2 cellular contexts compared by ENCODE assay signal in the genomic region with DNA sequence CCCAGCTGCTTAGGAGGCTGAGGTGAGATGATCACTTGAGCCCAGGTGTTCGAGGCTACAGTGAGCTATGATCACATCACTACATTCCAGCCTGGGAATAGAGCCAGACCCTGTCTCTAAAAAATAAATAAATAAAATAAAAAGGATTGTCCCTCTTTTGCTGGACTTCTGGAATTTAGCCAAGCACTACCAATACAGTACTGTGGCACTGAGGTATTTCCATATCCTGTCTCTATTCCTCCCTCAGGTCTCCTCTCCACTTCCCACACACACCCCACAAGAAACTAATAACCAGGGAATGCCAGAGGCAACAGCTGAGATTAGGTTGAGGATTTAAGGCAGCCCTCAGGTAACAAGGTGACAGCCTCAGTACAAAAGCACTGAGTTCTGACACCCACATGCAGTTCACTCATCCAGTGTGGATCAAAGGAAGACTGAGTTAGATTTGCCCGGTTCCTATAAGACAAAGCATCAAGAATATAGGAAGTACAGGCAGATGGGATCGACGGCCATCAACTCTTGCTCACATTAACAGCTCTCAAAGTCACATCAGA.
TF ChIP-seq lines count a peak whose summit lies in the region.

No MANE protein-coding gene starts in this region.

TF ChIP-seq in HepG2, 621 proteins besides CTCF, POLR2A, EP300 and RAD21:
- TF ChIP-seq ZNF766 (CRISPR knock-in tag; IDR thresholded peaks at IDR 0.05; ENCODE audit: borderline replicate concordance) (no peak), IKZF4 (CRISPR knock-in tag; IDR thresholded peaks at IDR 0.05; ENCODE audit: borderline replicate concordance, low read depth, not compliant biosample characterization) (no peak), FOXM1 (CRISPR knock-in tag; IDR thresholded peaks at IDR 0.05) (no peak), KMT2A (CRISPR knock-in tag; IDR thresholded peaks at IDR 0.05) (no peak), KDM4B (CRISPR knock-in tag; IDR thresholded peaks at IDR 0.05) (no peak), ZNF180 (CRISPR knock-in tag; IDR thresholded peaks at IDR 0.05; ENCODE audit: borderline replicate concordance, low read depth) (no peak), HNF4A (CRISPR knock-in tag; IDR thresholded peaks at IDR 0.05) (no peak), RCOR2 (CRISPR knock-in tag; IDR thresholded peaks at IDR 0.05) (no peak), HDAC2 (CRISPR knock-in tag; IDR thresholded peaks at IDR 0.05) (no peak), SNAPC2 (CRISPR knock-in tag; IDR thresholded peaks at IDR 0.05) (no peak), ZNF607 (CRISPR knock-in tag; IDR thresholded peaks at IDR 0.05; ENCODE audit: borderline replicate concordance) (no peak), AGO1 (IDR thresholded peaks at IDR 0.05; ENCODE audit: low read depth, low read length, poor library complexity, severe bottlenecking) (no peak), SRF (IDR thresholded peaks at IDR 0.05; ENCODE audit: low read depth, low read length) (no peak), CHCHD3 (CRISPR knock-in tag; IDR thresholded peaks at IDR 0.05) (no peak)
- TF ChIP-seq, protein P1, sequence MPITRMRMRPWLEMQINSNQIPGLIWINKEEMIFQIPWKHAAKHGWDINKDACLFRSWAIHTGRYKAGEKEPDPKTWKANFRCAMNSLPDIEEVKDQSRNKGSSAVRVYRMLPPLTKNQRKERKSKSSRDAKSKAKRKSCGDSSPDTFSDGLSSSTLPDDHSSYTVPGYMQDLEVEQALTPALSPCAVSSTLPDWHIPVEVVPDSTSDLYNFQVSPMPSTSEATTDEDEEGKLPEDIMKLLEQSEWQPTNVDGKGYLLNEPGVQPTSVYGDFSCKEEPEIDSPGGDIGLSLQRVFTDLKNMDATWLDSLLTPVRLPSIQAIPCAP (CRISPR knock-in tag; IDR thresholded peaks at IDR 0.05; ENCODE audit: low read depth) = no peak
- TF ChIP-seq, protein P2, sequence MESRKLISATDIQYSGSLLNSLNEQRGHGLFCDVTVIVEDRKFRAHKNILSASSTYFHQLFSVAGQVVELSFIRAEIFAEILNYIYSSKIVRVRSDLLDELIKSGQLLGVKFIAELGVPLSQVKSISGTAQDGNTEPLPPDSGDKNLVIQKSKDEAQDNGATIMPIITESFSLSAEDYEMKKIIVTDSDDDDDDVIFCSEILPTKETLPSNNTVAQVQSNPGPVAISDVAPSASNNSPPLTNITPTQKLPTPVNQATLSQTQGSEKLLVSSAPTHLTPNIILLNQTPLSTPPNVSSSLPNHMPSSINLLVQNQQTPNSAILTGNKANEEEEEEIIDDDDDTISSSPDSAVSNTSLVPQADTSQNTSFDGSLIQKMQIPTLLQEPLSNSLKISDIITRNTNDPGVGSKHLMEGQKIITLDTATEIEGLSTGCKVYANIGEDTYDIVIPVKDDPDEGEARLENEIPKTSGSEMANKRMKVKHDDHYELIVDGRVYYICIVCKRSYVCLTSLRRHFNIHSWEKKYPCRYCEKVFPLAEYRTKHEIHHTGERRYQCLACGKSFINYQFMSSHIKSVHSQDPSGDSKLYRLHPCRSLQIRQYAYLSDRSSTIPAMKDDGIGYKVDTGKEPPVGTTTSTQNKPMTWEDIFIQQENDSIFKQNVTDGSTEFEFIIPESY (CRISPR knock-in tag; IDR thresholded peaks at IDR 0.05) = no peak
- TF ChIP-seq, protein P3, sequence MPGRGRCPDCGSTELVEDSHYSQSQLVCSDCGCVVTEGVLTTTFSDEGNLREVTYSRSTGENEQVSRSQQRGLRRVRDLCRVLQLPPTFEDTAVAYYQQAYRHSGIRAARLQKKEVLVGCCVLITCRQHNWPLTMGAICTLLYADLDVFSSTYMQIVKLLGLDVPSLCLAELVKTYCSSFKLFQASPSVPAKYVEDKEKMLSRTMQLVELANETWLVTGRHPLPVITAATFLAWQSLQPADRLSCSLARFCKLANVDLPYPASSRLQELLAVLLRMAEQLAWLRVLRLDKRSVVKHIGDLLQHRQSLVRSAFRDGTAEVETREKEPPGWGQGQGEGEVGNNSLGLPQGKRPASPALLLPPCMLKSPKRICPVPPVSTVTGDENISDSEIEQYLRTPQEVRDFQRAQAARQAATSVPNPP (CRISPR knock-in tag; IDR thresholded peaks at IDR 0.05) = no peak
- TF ChIP-seq, protein P4, sequence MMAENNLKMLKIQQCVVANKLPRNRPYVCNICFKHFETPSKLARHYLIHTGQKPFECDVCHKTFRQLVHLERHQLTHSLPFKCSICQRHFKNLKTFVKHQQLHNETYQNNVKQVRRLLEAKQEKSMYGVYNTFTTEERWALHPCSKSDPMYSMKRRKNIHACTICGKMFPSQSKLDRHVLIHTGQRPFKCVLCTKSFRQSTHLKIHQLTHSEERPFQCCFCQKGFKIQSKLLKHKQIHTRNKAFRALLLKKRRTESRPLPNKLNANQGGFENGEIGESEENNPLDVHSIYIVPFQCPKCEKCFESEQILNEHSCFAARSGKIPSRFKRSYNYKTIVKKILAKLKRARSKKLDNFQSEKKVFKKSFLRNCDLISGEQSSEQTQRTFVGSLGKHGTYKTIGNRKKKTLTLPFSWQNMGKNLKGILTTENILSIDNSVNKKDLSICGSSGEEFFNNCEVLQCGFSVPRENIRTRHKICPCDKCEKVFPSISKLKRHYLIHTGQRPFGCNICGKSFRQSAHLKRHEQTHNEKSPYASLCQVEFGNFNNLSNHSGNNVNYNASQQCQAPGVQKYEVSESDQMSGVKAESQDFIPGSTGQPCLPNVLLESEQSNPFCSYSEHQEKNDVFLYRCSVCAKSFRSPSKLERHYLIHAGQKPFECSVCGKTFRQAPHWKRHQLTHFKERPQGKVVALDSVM (CRISPR knock-in tag; IDR thresholded peaks at IDR 0.05) = no peak
- TF ChIP-seq, protein P5, sequence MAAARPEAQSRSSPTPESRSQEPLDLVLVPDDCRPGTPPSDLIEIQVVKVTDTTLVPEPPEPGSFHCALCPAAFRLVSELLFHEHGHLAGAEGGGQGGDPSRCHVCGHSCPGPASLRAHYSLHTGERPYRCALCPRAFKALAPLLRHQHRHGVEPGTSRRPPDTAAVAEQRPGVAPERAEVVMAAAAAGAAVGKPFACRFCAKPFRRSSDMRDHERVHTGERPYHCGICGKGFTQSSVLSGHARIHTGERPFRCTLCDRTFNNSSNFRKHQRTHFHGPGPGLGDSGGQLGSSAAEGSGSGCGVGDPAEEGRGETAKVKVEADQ (CRISPR knock-in tag; IDR thresholded peaks at IDR 0.05; ENCODE audit: borderline replicate concordance) = no peak

TF ChIP-seq in H1, 55 proteins besides CTCF, POLR2A, EP300 and RAD21:
- TF ChIP-seq, protein P6, sequence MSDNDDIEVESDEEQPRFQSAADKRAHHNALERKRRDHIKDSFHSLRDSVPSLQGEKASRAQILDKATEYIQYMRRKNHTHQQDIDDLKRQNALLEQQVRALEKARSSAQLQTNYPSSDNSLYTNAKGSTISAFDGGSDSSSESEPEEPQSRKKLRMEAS (IDR thresholded peaks at IDR 0.05) = no peak
